ENCODE assay signal across 8 cellular contexts in the genomic region with DNA sequence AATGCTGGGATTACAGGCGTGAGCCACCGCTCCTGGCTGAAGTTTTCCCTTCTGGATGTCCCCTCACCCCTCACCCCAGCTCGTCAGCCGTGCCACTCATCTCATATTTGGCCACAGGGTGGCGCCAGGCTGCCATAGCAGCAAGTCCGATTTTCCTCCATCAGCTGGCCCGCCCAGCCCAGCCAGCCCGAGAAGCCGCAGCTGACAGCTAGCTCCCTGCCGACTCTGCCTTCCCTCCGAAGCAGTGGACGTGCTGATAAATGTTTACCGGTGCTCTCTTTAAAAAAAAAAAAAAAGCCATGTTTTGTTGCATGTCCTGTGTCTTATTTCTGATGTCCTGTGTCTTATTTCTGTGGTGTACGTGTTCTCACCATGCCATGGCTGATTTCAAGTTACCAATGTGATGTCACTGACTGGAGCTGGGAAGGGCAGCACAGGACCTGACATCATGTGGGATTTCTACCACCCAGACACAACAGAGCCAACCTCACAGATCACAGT. TPM values are rescaled to one million over a fixed set of nuclear protein-coding genes. Genes with fewer than 3 reads are reported as not detected.
DNase-seq lines count a peak whose midpoint lies in the region; ATAC-seq, FAIRE-seq and TF ChIP-seq lines count a peak whose summit lies in the region.

No MANE protein-coding gene starts in this region.

- H3K4me3 ChIP-seq in HAP-1 (no peak overlapping the region), astrocyte (ENCODE audit: insufficient read depth, low read depth, low read length) (no peak overlapping the region), skeletal muscle cell (ENCODE audit: low read depth, low read length) (no peak overlapping the region)

- peak; percentile 21 for DNase-seq in DMS79 (lab: John Stamatoyannopoulos, UW)
- peak; percentile 75 to 93 for DNase-seq in HAP-1 (ENCODE audit: low spot score in 2 of 2)
- peak; percentile 42 for DNase-seq in NCI-H1694 (lab: John Stamatoyannopoulos, UW)
- peak; percentile 74 for DNase-seq in T-helper 9 cell
- DNase-seq in astrocyte (ENCODE audit: low read depth): peak; percentile 72
- peak; percentile 69 for DNase-seq in hepatic stellate cell (ENCODE audit: low spot score)
- DNase-seq in skeletal muscle cell (ENCODE audit: low read depth): peak; percentile 68

- no peaks in the 10 kb centered on the region for H3K27me3 Mint-ChIP-seq in astrocyte (ENCODE audit: low read depth, unreplicated experiment)

- H3K36me3 Mint-ChIP-seq in astrocyte (ENCODE audit: low read depth, unreplicated experiment): peaks cover 10% of the 10 kb centered on the region

- peaks cover 27% of the 10 kb centered on the region for H3K79me2 ChIP-seq in astrocyte (ENCODE audit: insufficient read depth, low read length)

- no peak for ATAC-seq in GM18858 (IDR thresholded peaks at IDR 0.05; ENCODE audit: unreplicated experiment)

- H3K36me3 ChIP-seq in HAP-1 (replicated peaks) (peaks cover 9% of the 10 kb centered on the region), astrocyte (ENCODE audit: insufficient read depth, low read length) (no peaks in the 10 kb centered on the region)

- no peak overlapping the region for H2AFZ ChIP-seq in astrocyte (ENCODE audit: low read depth, low read length)

- H4K20me1 ChIP-seq in astrocyte (ENCODE audit: insufficient read depth, low read length): peaks cover 24% of the 10 kb centered on the region

- peaks cover 7% of the 10 kb centered on the region for H3K4me1 ChIP-seq in HAP-1
- H3K4me1 ChIP-seq in astrocyte (ENCODE audit: insufficient read depth, low read length): peaks cover 46% of the 10 kb centered on the region

- peaks cover 1% of the 10 kb centered on the region for H3K9me3 Mint-ChIP-seq in astrocyte (ENCODE audit: unreplicated experiment)

- peak; percentile 63 for TF ChIP-seq CTCF in astrocyte (IDR thresholded peaks at IDR 0.05; ENCODE audit: insufficient read depth, low read depth, low read length)

- peak overlapping the region; percentile 70 for H3K9ac ChIP-seq in astrocyte (ENCODE audit: low read length)

- H3K27me3 ChIP-seq in HAP-1 (ENCODE audit: low read depth) (no peaks in the 10 kb centered on the region), astrocyte (ENCODE audit: insufficient read depth, low read length) (no peaks in the 10 kb centered on the region)

- peak overlapping the region; percentile 82 for H3K27ac ChIP-seq in astrocyte (ENCODE audit: low read depth, low read length)

- no peaks in the 10 kb centered on the region for H3K9me3 ChIP-seq in HAP-1
- H3K9me3 ChIP-seq in astrocyte (ENCODE audit: insufficient read depth, low read depth, low read length): no peaks in the 10 kb centered on the region

- peak overlapping the region; percentile 94 for H3K27ac Mint-ChIP-seq in astrocyte (ENCODE audit: unreplicated experiment)

- peak overlapping the region; percentile 45 for H3K4me2 ChIP-seq in astrocyte (ENCODE audit: low read length)

- H3K4me3 Mint-ChIP-seq in astrocyte (ENCODE audit: unreplicated experiment): peak overlapping the region; percentile 62

- H3K4me1 Mint-ChIP-seq in astrocyte (ENCODE audit: low read depth, unreplicated experiment): peaks cover 53% of the 10 kb centered on the region

- FAIRE-seq in astrocyte (lab: Jason Lieb, UNC): no peak

- in situ Hi-C loops in HAP-1 (cut with MboI; ENCODE audit: low sequenced_read_pairs): loop anchor here (5.0 to 10.0 kb wide), 2 partner anchors 118 to 480 kb away; partner anchors contain the start of gene SLC4A9

RNA-seq across cellular contexts. Expression of gene PFDN1, which starts 58.3 kb away (rescaled TPM):
- total RNA-seq in astrocyte: 199 and 202 TPM in 2 replicates

Comparison
In these comparisons a context has a peak if more than half of its experiments do, and no peak if none do; other contexts are left out.
1. DNase-seq: peak in every context shown above with its lines; median percentile 84 in HAP-1; 74 in T-helper 9 cell; 72 in astrocyte; 69 in hepatic stellate cell; 68 in skeletal muscle cell; 42 in NCI-H1694; 21 in DMS79.